ENCODE assay signal across 1 cellular context in the genomic region with DNA sequence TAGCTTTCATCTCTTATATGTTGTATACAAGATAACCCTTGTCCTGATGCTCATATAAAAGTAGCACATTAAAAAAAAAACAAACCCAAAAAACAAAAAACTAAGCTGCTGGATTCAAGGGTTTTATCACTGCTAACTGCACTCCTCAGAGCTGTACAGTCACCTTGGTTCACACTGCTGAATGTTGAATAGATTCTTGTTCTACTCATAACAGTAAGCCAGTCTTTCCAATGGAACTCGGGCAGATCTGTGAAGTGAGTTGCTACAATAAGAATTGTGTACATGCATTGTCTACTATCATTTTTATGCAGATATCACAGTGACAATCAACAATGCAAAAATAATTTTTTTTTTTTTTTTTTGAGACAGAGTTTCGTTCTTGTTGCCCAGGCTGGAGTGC.
TF ChIP-seq lines count a peak whose summit lies in the region.

No MANE protein-coding gene starts in this region.

TF ChIP-seq in neural cell, 6 proteins besides CTCF, POLR2A, EP300 and RAD21:
- TF ChIP-seq, protein P1, sequence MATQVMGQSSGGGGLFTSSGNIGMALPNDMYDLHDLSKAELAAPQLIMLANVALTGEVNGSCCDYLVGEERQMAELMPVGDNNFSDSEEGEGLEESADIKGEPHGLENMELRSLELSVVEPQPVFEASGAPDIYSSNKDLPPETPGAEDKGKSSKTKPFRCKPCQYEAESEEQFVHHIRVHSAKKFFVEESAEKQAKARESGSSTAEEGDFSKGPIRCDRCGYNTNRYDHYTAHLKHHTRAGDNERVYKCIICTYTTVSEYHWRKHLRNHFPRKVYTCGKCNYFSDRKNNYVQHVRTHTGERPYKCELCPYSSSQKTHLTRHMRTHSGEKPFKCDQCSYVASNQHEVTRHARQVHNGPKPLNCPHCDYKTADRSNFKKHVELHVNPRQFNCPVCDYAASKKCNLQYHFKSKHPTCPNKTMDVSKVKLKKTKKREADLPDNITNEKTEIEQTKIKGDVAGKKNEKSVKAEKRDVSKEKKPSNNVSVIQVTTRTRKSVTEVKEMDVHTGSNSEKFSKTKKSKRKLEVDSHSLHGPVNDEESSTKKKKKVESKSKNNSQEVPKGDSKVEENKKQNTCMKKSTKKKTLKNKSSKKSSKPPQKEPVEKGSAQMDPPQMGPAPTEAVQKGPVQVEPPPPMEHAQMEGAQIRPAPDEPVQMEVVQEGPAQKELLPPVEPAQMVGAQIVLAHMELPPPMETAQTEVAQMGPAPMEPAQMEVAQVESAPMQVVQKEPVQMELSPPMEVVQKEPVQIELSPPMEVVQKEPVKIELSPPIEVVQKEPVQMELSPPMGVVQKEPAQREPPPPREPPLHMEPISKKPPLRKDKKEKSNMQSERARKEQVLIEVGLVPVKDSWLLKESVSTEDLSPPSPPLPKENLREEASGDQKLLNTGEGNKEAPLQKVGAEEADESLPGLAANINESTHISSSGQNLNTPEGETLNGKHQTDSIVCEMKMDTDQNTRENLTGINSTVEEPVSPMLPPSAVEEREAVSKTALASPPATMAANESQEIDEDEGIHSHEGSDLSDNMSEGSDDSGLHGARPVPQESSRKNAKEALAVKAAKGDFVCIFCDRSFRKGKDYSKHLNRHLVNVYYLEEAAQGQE (IDR thresholded peaks at IDR 0.05; ENCODE audit: borderline replicate concordance) = no peak
- TF ChIP-seq POLR2AphosphoS5 (IDR thresholded peaks at IDR 0.05) = no peak
- TF ChIP-seq TAF1 (IDR thresholded peaks at IDR 0.05; ENCODE audit: low read depth) = no peak
- TF ChIP-seq SMC3 (conservative IDR thresholded peaks at IDR 0.05; ENCODE audit: poor library complexity) = no peak
- TF ChIP-seq MXI1 (conservative IDR thresholded peaks at IDR 0.05; ENCODE audit: poor library complexity, severe bottlenecking) = no peak
- TF ChIP-seq EZH2 (IDR thresholded peaks at IDR 0.05; ENCODE audit: borderline replicate concordance, insufficient read depth, low read length, poor library complexity, severe bottlenecking) = no peak
